Comparison of ENCODE assay signal across 9 cellular contexts in the genomic region with DNA sequence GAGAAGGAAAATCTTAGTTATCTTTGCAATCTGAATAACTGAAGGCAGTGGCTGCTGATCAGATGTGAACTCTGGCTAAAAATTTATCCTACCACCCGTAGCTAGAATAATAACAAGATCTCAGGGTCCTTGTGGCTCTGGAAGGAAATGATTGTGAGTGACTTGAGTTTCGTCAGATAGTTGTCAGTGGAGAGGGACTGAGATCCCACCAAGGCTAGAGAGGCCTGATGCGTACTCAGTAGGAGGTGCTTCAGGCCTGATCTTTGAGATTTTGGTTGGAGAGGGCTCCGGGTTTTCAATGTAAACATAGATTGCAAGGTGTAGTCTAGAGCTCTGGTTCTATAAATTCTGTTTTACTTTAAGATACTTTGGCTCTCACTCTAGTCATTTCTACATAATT. TPM values are rescaled to one million over a fixed set of nuclear protein-coding genes. Genes with fewer than 3 reads are reported as not detected.
A peak's percentile ranks its signal among the peaks of the same experiment; 100 is the strongest.
DNase-seq lines count a peak whose midpoint lies in the region; ATAC-seq, FAIRE-seq and TF ChIP-seq lines count a peak whose summit lies in the region.
"Had no signal": no experiment of that assay in that cellular context is flagged by ENCODE, and none has a peak within 500 bp of the region (broad histone marks: within the 10 kb centered on the region; RNA-seq: fewer than 3 reads in every experiment).

No MANE protein-coding gene starts in this region.

- H3K9ac ChIP-seq in SK-N-SH = no peak overlapping the region

- H3K4me1 Mint-ChIP-seq in stimulated activated naive CD8-positive, alpha-beta T cell treated with anti-CD3 and anti-CD28 coated beads, Interleukin-15, Interleukin-2, amounts not matched to agents 100 ng/mL and 50 ng/mL, for 24 hours (ENCODE audit: low read depth) = peaks cover 46% of the 10 kb centered on the region

- no peak for TF ChIP-seq CTCF in SK-N-SH (IDR thresholded peaks at IDR 0.05)
- no peak for TF ChIP-seq CTCF in VCaP (conservative IDR thresholded peaks at IDR 0.05)

- DNase-seq in SK-N-SH (no peak), right cardiac atrium (no peak), NCI-H2029 treated with DMSO at 0.1 percent for 48 hours (lab: John Stamatoyannopoulos, UW) (no peak), frontal cortex (ENCODE audit: low spot score in 2 of 2) (no peak)
- DNase-seq: GOT3 had no signal

- ATAC-seq in SK-N-SH treated with all-trans-retinoic acid at 6 μM for 48 hours (no peak), right cardiac atrium (no peak), HG03432 (IDR thresholded peaks at IDR 0.05; ENCODE audit: unreplicated experiment) (no peak)

- POLR2A ChIA-PET in SK-N-SH (lab: Yijun Ruan, JAX) = interaction anchor here (0.7 to 1.5 kb wide), 4 partner anchors 23 to 141 kb away, joined by 3 to 6 read pairs (median 4); a partner anchor contains a TSS

- peak overlapping the region; percentile 84 for H3K27ac Mint-ChIP-seq in stimulated activated naive CD8-positive, alpha-beta T cell treated with anti-CD3 and anti-CD28 coated beads, Interleukin-15, Interleukin-2, amounts not matched to agents 100 ng/mL and 50 ng/mL, for 24 hours

- H3K27ac ChIP-seq in SK-N-SH (ENCODE audit: low read depth in 2 of 2, low read length in 1 of 2) = peak overlapping the region in 1 of 2 experiments; percentile 96; a peak in 3 of 4 replicates
- H3K27ac ChIP-seq in VCaP = peak overlapping the region; percentile 93
- peak overlapping the region; percentile 39 for H3K27ac ChIP-seq in right cardiac atrium (ENCODE audit: low read length)

- peaks cover 35% of the 10 kb centered on the region for H4K20me1 ChIP-seq in SK-N-SH (ENCODE audit: insufficient read depth)

- no peak for FAIRE-seq in frontal cortex (lab: Jason Lieb, UNC)

- no peak for TF ChIP-seq EP300 in SK-N-SH (IDR thresholded peaks at IDR 0.05; ENCODE audit: borderline replicate concordance in 1 of 2, low read depth in 1 of 2, low read length in 1 of 2)

- H3K79me2 ChIP-seq in SK-N-SH (ENCODE audit: insufficient read depth) = peaks cover 47% of the 10 kb centered on the region

- H3K4me3 Mint-ChIP-seq in stimulated activated naive CD8-positive, alpha-beta T cell treated with anti-CD3 and anti-CD28 coated beads, Interleukin-15, Interleukin-2, amounts not matched to agents 100 ng/mL and 50 ng/mL, for 24 hours = peak overlapping the region; percentile 90

- CTCF ChIA-PET in SK-N-SH (lab: Yijun Ruan, JAX) = interaction anchor here (0.7 to 2.4 kb wide), 16 partner anchors 10 to 141 kb away, joined by 3 to 26 read pairs (median 4); a partner anchor contains a TSS

- no peaks in the 10 kb centered on the region for H3K27me3 Mint-ChIP-seq in stimulated activated naive CD8-positive, alpha-beta T cell treated with anti-CD3 and anti-CD28 coated beads, Interleukin-15, Interleukin-2, amounts not matched to agents 100 ng/mL and 50 ng/mL, for 24 hours

- H3K36me3 ChIP-seq in SK-N-SH (replicated peaks in 1 of 2; ENCODE audit: control insufficient read depth in 1 of 2, insufficient read depth in 2 of 2, low read length in 1 of 2) = peaks cover 5 to 23% of the 10 kb centered on the region in 2 experiments

- H3K9me2 ChIP-seq in SK-N-SH = no peaks in the 10 kb centered on the region

- H3K27me3 ChIP-seq in SK-N-SH (ENCODE audit: insufficient read depth) (no peaks in the 10 kb centered on the region), right cardiac atrium (ENCODE audit: control insufficient read depth, insufficient read depth) (no peaks in the 10 kb centered on the region)

- 65% methylated on average over 4 of the region's 4 CpGs for WGBS in SK-N-SH (ENCODE audit: low lambda C conversion rate)
- 41% methylated on average over 4 of the region's 4 CpGs for WGBS in right cardiac atrium

- H3K9me3 Mint-ChIP-seq in stimulated activated naive CD8-positive, alpha-beta T cell treated with anti-CD3 and anti-CD28 coated beads, Interleukin-15, Interleukin-2, amounts not matched to agents 100 ng/mL and 50 ng/mL, for 24 hours = no peaks in the 10 kb centered on the region

- intact Hi-C loops in right cardiac atrium (cut with DNase I) = loop anchor here in 2 of 4 donors (10.0 kb wide), 1 partner anchor 83 kb away; a partner anchor contains a TSS

- H3K4me3 ChIP-seq in SK-N-SH (ENCODE audit: low read depth in 2 of 2, low read length in 1 of 2) (peak overlapping the region; percentile 56 to 73), right cardiac atrium (ENCODE audit: low read length) (peak overlapping the region; percentile 81)

- H3F3A ChIP-seq in SK-N-SH (replicated peaks; ENCODE audit: insufficient read depth) = peaks cover 15% of the 10 kb centered on the region

- H3K4me2 ChIP-seq in SK-N-SH = peak overlapping the region; percentile 89; the same call in 1 of the 2 replicates

- no peak for TF ChIP-seq RAD21 in SK-N-SH (IDR thresholded peaks at IDR 0.05; ENCODE audit: low read length)

- peaks cover 30 to 34% of the 10 kb centered on the region in 2 experiments for H3K4me1 ChIP-seq in SK-N-SH (ENCODE audit: control insufficient read depth in 1 of 2, insufficient read depth in 2 of 2, low read depth in 1 of 2, low read length in 1 of 2)
- peaks cover 9% of the 10 kb centered on the region for H3K4me1 ChIP-seq in right cardiac atrium (ENCODE audit: control insufficient read depth, insufficient read depth, low read length)

- H3K36me3 Mint-ChIP-seq in stimulated activated naive CD8-positive, alpha-beta T cell treated with anti-CD3 and anti-CD28 coated beads, Interleukin-15, Interleukin-2, amounts not matched to agents 100 ng/mL and 50 ng/mL, for 24 hours (ENCODE audit: low read depth) = peaks cover 16% of the 10 kb centered on the region

- no peak overlapping the region for H2AFZ ChIP-seq in SK-N-SH (ENCODE audit: low read depth)

- H3K9me3 ChIP-seq in SK-N-SH (no peaks in the 10 kb centered on the region), right cardiac atrium (ENCODE audit: control insufficient read depth, low read length) (no peaks in the 10 kb centered on the region)

TF ChIP-seq in SK-N-SH, 30 proteins besides CTCF, POLR2A, EP300 and RAD21:
- TF ChIP-seq SMC3 (IDR thresholded peaks at IDR 0.05; ENCODE audit: low read depth, low read length) = no peak
- TF ChIP-seq FOXM1 (IDR thresholded peaks at IDR 0.05; ENCODE audit: low read depth) = no peak
- TF ChIP-seq FOXJ3 (CRISPR knock-in tag; IDR thresholded peaks at IDR 0.05) = no peak
- TF ChIP-seq CHD2 (IDR thresholded peaks at IDR 0.05; ENCODE audit: low read length, partially characterized antibody) = no peak
- no peak for TF ChIP-seq TCF12 (IDR thresholded peaks at IDR 0.05)
- TF ChIP-seq GATA2 (CRISPR knock-in tag; IDR thresholded peaks at IDR 0.05) = no peak
- TF ChIP-seq GABPA (IDR thresholded peaks at IDR 0.05; ENCODE audit: low read depth) = no peak

TF ChIP-seq in SK-N-SH treated with all-trans-retinoic acid at 6 μM for 48 hours, 23 proteins besides CTCF, POLR2A, EP300 and RAD21 (continues in another document):
- TF ChIP-seq ISL1 (CRISPR knock-in tag; IDR thresholded peaks at IDR 0.05) (no peak), RARB (CRISPR knock-in tag; IDR thresholded peaks at IDR 0.05) (no peak), OSR1 (CRISPR knock-in tag; IDR thresholded peaks at IDR 0.05) (no peak), ZFP30 (CRISPR knock-in tag; IDR thresholded peaks at IDR 0.05) (no peak), SNAI2 (CRISPR knock-in tag; IDR thresholded peaks at IDR 0.05) (no peak)
- TF ChIP-seq, protein P1, sequence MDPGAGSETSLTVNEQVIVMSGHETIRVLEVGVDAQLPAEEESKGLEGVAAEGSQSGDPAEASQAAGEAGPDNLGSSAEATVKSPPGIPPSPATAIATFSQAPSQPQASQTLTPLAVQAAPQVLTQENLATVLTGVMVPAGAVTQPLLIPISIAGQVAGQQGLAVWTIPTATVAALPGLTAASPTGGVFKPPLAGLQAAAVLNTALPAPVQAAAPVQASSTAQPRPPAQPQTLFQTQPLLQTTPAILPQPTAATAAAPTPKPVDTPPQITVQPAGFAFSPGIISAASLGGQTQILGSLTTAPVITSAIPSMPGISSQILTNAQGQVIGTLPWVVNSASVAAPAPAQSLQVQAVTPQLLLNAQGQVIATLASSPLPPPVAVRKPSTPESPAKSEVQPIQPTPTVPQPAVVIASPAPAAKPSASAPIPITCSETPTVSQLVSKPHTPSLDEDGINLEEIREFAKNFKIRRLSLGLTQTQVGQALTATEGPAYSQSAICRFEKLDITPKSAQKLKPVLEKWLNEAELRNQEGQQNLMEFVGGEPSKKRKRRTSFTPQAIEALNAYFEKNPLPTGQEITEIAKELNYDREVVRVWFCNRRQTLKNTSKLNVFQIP (CRISPR knock-in tag; IDR thresholded peaks at IDR 0.05; ENCODE audit: borderline replicate concordance, low read depth) = no peak
- TF ChIP-seq, protein P2, sequence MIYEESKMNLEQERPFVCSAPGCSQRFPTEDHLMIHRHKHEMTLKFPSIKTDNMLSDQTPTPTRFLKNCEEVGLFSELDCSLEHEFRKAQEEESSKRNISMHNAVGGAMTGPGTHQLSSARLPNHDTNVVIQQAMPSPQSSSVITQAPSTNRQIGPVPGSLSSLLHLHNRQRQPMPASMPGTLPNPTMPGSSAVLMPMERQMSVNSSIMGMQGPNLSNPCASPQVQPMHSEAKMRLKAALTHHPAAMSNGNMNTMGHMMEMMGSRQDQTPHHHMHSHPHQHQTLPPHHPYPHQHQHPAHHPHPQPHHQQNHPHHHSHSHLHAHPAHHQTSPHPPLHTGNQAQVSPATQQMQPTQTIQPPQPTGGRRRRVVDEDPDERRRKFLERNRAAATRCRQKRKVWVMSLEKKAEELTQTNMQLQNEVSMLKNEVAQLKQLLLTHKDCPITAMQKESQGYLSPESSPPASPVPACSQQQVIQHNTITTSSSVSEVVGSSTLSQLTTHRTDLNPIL (CRISPR knock-in tag; IDR thresholded peaks at IDR 0.05; ENCODE audit: low read depth) = no peak

RNA-seq across cellular contexts. Expression of a gene that starts 1.4 kb away (rescaled TPM):
- 10.6 and 16.4 TPM in 2 replicates for polyA plus RNA-seq in SK-N-SH (2012; rRNA removed)
- polyA plus RNA-seq in SK-N-SH (2012; cell fraction: cytosol; rRNA removed) = 9.1 and 11.6 TPM in 2 replicates
- 53.5 and 82.5 TPM in 2 replicates for polyA plus RNA-seq in SK-N-SH (2012; cell fraction: nucleus; rRNA removed)
- total RNA-seq in right cardiac atrium = 10 to 100 TPM; 42.2 to 73.7 (median 54.7) TPM
- 27.9 TPM for polyA plus RNA-seq in right cardiac atrium
- 53.8 TPM for total RNA-seq in frontal cortex

RNA-seq across cellular contexts. Expression of a gene that starts 13.5 kb away (rescaled TPM):
- polyA plus RNA-seq in SK-N-SH (2012; rRNA removed) (6.3 and 7.3 TPM in 2 replicates), right cardiac atrium (29.5 TPM)
- 2.6 and 3.5 TPM in 2 replicates for polyA plus RNA-seq in SK-N-SH (2012; cell fraction: cytosol; rRNA removed)
- polyA plus RNA-seq in SK-N-SH (2012; cell fraction: nucleus; rRNA removed) = 21.7 and 30.1 TPM in 2 replicates
- total RNA-seq in right cardiac atrium (10 to 100 TPM; 22.9 to 42.2 (median 34.2) TPM), frontal cortex (8.2 TPM)

RNA-seq across cellular contexts. Expression of a gene that starts 22.7 kb away (rescaled TPM):
- polyA plus RNA-seq in SK-N-SH (2012; rRNA removed) (15.9 and 17.5 TPM in 2 replicates), right cardiac atrium (24.7 TPM)
- 8.3 and 12.2 TPM in 2 replicates for polyA plus RNA-seq in SK-N-SH (2012; cell fraction: cytosol; rRNA removed)
- 39.2 and 48.5 TPM in 2 replicates for polyA plus RNA-seq in SK-N-SH (2012; cell fraction: nucleus; rRNA removed)
- total RNA-seq in right cardiac atrium (10 to 100 TPM; 21.7 to 25.9 (median 25.5) TPM), frontal cortex (21.2 TPM)

RNA-seq across cellular contexts. Expression of a gene that starts 56.6 kb away (rescaled TPM):
- polyA plus RNA-seq in SK-N-SH (2012; rRNA removed) (83.5 and 95.5 TPM in 2 replicates), right cardiac atrium (10.5 TPM)
- polyA plus RNA-seq in SK-N-SH (2012; cell fraction: cytosol; rRNA removed) = 65.2 and 68.4 TPM in 2 replicates
- 224 and 254 TPM in 2 replicates for polyA plus RNA-seq in SK-N-SH (2012; cell fraction: nucleus; rRNA removed)
- total RNA-seq in right cardiac atrium (10 to 100 TPM in 3 of 4 donors, 1 to 10 TPM in 1; 9.2 to 12.4 (median 11.8) TPM), frontal cortex (8.2 TPM)
